In the genomic region with DNA sequence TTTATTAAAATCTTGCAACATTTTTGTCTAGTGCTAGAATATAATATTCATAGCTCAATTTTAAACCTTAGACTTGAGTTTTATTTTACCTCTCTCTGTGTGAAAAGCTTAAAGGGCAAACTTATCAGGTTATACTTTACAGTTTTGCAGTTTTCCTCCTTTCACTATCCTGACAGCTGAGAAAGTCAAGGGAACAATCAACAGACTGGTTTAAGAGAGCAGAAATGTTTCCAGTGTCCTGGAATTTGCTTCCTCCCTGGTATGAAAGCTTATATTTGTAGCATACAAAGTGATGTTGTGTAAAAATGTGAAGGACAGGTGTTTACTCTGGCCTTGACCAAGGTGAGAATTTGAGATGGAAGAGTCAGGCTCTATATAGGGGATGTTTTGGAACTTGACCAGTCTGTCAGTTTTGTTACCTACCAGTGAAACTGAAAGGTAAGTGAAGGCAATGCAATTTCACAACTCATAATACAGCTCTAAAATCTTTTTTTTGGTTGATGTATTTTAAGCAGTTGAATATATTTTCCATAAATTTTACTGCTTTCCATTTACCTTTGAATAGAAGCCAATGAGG, we compare ENCODE assay signal across 1 cellular context.
TF ChIP-seq lines count a peak whose summit lies in the region.

No MANE protein-coding gene starts in this region.

TF ChIP-seq in GM23338, 12 proteins besides CTCF, POLR2A, EP300 and RAD21 (continued from another document):
- TF ChIP-seq STAT1 (IDR thresholded peaks at IDR 0.05; ENCODE audit: unreplicated experiment): no peak
TF ChIP-seq in GM23338: peak in this region for 0.
